8 cellular contexts compared by ENCODE assay signal in the genomic region with DNA sequence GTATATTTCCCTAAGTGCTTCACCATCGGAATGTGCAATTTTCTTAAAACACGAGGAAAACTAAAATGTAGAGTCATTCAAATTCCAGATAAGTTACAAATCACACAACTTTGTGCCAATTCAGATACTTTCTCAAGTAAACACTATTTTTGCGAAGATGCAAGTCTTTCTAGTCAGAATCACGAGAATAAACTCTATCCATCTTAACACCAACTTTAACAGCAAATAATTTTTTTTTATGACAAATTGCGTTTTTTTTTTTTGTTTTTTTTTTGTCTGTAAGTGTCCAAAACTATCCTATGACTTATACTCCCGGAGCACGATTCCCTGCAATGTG. TPM values are rescaled to one million over a fixed set of nuclear protein-coding genes. Genes with fewer than 3 reads are reported as not detected.
DNase-seq lines count a peak whose midpoint lies in the region; ATAC-seq and TF ChIP-seq lines count a peak whose summit lies in the region.

No MANE protein-coding gene starts in this region.

- DNase-seq in left ventricle myocardium inferior: no peak
- no peak for DNase-seq in left cardiac atrium
- peak; percentile 21 for DNase-seq in MCF 10A (ENCODE audit: unreplicated experiment)
- peak; percentile 17 to 40 for DNase-seq in lung microvascular endothelial cell (ENCODE audit: low read depth in 2 of 2)
- no peak for DNase-seq in vagina (ENCODE audit: extremely low spot score in 2 of 2)
- DNase-seq in NCI-H1092 treated with DMSO at 0.1 percent for 48 hours (lab: John Stamatoyannopoulos, UW): no peak

- TF ChIP-seq CTCF in left ventricle myocardium inferior (IDR thresholded peaks at IDR 0.05; ENCODE audit: borderline replicate concordance) (no peak), MCF 10A (IDR thresholded peaks at IDR 0.05; ENCODE audit: unreplicated experiment) (no peak), vagina (IDR thresholded peaks at IDR 0.05) (no peak)

- H3K27me3 ChIP-seq in left ventricle myocardium inferior (ENCODE audit: low read depth): no peaks in the 10 kb centered on the region
- no peaks in the 10 kb centered on the region for H3K27me3 ChIP-seq in vagina

- no peaks in the 10 kb centered on the region for H3K36me3 ChIP-seq in left ventricle myocardium inferior
- no peaks in the 10 kb centered on the region for H3K36me3 ChIP-seq in vagina

- H3K4me3 Mint-ChIP-seq in MCF 10A (ENCODE audit: unreplicated experiment): peak overlapping the region; percentile 79

- CTCF ChIA-PET in MCF 10A (lab: Yijun Ruan, JAX): interaction anchor here (2.0 to 2.1 kb wide), 2 partner anchors 207 to 445 kb away, joined by 9 to 20 read pairs; no protein-coding TSS in a partner anchor

- H3K36me3 Mint-ChIP-seq in MCF 10A (ENCODE audit: insufficient read depth, unreplicated experiment): peaks cover 5% of the 10 kb centered on the region

- H3K27ac Mint-ChIP-seq in MCF 10A (ENCODE audit: low read depth, unreplicated experiment): peak overlapping the region; percentile 97

- TF ChIP-seq POLR2A in vagina (IDR thresholded peaks at IDR 0.05): no peak

- H3K4me1 Mint-ChIP-seq in MCF 10A (ENCODE audit: insufficient read depth, unreplicated experiment): peaks cover 17% of the 10 kb centered on the region

- no peaks in the 10 kb centered on the region for H3K27me3 Mint-ChIP-seq in MCF 10A (ENCODE audit: insufficient read depth, unreplicated experiment)

- H3K9me3 ChIP-seq in left ventricle myocardium inferior (replicated peaks): no peaks in the 10 kb centered on the region
- H3K9me3 ChIP-seq in vagina: no peaks in the 10 kb centered on the region

- peak overlapping the region; percentile 96 for H3K27ac ChIP-seq in left ventricle myocardium inferior (replicated peaks)
- peak overlapping the region; percentile 99 for H3K27ac ChIP-seq in vagina

- ATAC-seq in left cardiac atrium: no peak
- no peak for ATAC-seq in GM18519 (IDR thresholded peaks at IDR 0.05; ENCODE audit: low FRiP score, unreplicated experiment)
- ATAC-seq in GM18909 (IDR thresholded peaks at IDR 0.05; ENCODE audit: poor library complexity, unreplicated experiment): no peak

- H3K4me1 ChIP-seq in left ventricle myocardium inferior (peaks cover 56% of the 10 kb centered on the region), vagina (peaks cover 58% of the 10 kb centered on the region)

- intact Hi-C loops in left ventricle myocardium inferior (cut with micrococcal nuclease) (loop anchor here (2.0 to 10.0 kb wide), 3 partner anchors 261 to 676 kb away; no protein-coding TSS in a partner anchor), left cardiac atrium (cut with DNase I) (loop anchor here (2.0 to 10.0 kb wide), 4 partner anchors 114 to 674 kb away; partner anchors contain the start of gene NCK1 (in 1 of the 2)), MCF 10A (cut with micrococcal nuclease) (loop anchor here (5.0 to 10.0 kb wide), 3 partner anchors 206 to 944 kb away; partner anchors contain the start of gene IL20RB), vagina (cut with DNase I) (loop anchor here (5.0 to 10.0 kb wide), 4 partner anchors 111 to 676 kb away; partner anchors contain the start of genes NCK1 and PCCB)

- TSS peak; percentile 65 for BruUV-seq in MCF 10A (replicated peaks; lab: Mats Ljungman, UMichigan)

- H3K4me3 ChIP-seq in left ventricle myocardium inferior (peak overlapping the region; percentile 83), vagina (peak overlapping the region; percentile 81 to 99)

- H3K9me3 Mint-ChIP-seq in MCF 10A (ENCODE audit: unreplicated experiment): no peaks in the 10 kb centered on the region

- POLR2A ChIA-PET in MCF 10A (lab: Yijun Ruan, JAX): interaction anchor here (1.9 to 3.0 kb wide), 2 partner anchors 209 to 675 kb away, joined by 8 to 79 read pairs; partner anchors contain the start of gene IL20RB

RNA-seq across cellular contexts. Expression of gene STAG1, which starts 1.3 kb away (rescaled TPM):
- 18.4 TPM for total RNA-seq in left ventricle myocardium inferior
- total RNA-seq in left cardiac atrium: 10 to 100 TPM; 25.3 to 27.9 TPM
- total RNA-seq in MCF 10A (2022): 29.2 and 34.3 TPM in 2 replicates
- total RNA-seq in lung microvascular endothelial cell: 19.6 and 25.4 TPM in 2 replicates
- 44.7 TPM for total RNA-seq in vagina

Comparison
In these comparisons a context has a peak if more than half of its experiments do, and no peak if none do; other contexts are left out.
1. DNase-seq: peak in MCF 10A (single experiment) and lung microvascular endothelial cell (2 of 2); none in left ventricle myocardium inferior (single experiment), left cardiac atrium (single experiment), vagina (0 of 2) and NCI-H1092 treated with DMSO at 0.1 percent for 48 hours (single experiment).